19 cellular contexts compared by ENCODE assay signal in genomic region chr1:168903237-168903830, GRCh38.
"Had no signal": no experiment of that assay in that cellular context is flagged by ENCODE, and none has a peak within 500 bp of the region (broad histone marks: within the 10 kb centered on the region; RNA-seq: fewer than 3 reads in every experiment).

No MANE protein-coding gene starts in this region.

- H3K27me3 ChIP-seq: gastrocnemius medialis, heart right ventricle, right atrium auricular region, tibial nerve, uterus had no signal

- H3K36me3 ChIP-seq: gastrocnemius medialis, heart right ventricle, right atrium auricular region, tibial nerve, uterus had no signal

- ATAC-seq: activated CD8-positive, alpha-beta T cell treated with anti-CD3 and anti-CD28 coated beads, Interleukin-2, amount 10 ng/mL, durations not matched to agents 7 days and 5 days; gastrocnemius medialis; heart right ventricle had no signal

- FAIRE-seq: endometrium had no signal

- H3K27ac ChIP-seq: gastrocnemius medialis, heart right ventricle, right atrium auricular region, skin epidermis, tibial nerve, uterus had no signal

- H3K4me1 ChIP-seq: right atrium auricular region, tibial nerve, uterus had no signal

- H3K4me3 ChIP-seq: gastrocnemius medialis, heart right ventricle, mucosa of descending colon, right atrium auricular region, skin epidermis, tibial nerve, uterus had no signal

- DNase-seq: activated CD4-positive, alpha-beta T cell treated with anti-CD3 and anti-CD28 coated beads, Interleukin-2, amount 10 ng/mL, durations not matched to agents 24 days and 14 days; activated CD8-positive, alpha-beta T cell treated with anti-CD3 and anti-CD28 coated beads, Interleukin-2, amount 10 ng/mL, durations not matched to agents 7 days and 5 days; activated naive CD4-positive, alpha-beta T cell treated with Interleukin-2 at 50 U/mL for 16 hours; activated T-cell treated with anti-CD3 and anti-CD28 coated beads, Interleukin-2, amount 50 U/mL, for 24 hours; anterior cingulate cortex; cortex of kidney; gastrocnemius medialis; heart right ventricle; mesenchymal stem cell; naive B cell; stimulated activated CD4-positive, alpha-beta T cell treated with anti-CD3 and anti-CD28 coated beads, Interleukin-15, amount 100 ng/mL, for 24 hours; stimulated activated CD4-positive, alpha-beta T cell treated with anti-CD3 and anti-CD28 coated beads, Interleukin-2, amount 100 ng/mL, for 48 hours; T1000; uterus had no signal

- H3K9me3 ChIP-seq: gastrocnemius medialis, heart right ventricle, mucosa of descending colon, right atrium auricular region, tibial nerve, uterus had no signal
